ENCODE assay signal across 8 cellular contexts in the genomic region with DNA sequence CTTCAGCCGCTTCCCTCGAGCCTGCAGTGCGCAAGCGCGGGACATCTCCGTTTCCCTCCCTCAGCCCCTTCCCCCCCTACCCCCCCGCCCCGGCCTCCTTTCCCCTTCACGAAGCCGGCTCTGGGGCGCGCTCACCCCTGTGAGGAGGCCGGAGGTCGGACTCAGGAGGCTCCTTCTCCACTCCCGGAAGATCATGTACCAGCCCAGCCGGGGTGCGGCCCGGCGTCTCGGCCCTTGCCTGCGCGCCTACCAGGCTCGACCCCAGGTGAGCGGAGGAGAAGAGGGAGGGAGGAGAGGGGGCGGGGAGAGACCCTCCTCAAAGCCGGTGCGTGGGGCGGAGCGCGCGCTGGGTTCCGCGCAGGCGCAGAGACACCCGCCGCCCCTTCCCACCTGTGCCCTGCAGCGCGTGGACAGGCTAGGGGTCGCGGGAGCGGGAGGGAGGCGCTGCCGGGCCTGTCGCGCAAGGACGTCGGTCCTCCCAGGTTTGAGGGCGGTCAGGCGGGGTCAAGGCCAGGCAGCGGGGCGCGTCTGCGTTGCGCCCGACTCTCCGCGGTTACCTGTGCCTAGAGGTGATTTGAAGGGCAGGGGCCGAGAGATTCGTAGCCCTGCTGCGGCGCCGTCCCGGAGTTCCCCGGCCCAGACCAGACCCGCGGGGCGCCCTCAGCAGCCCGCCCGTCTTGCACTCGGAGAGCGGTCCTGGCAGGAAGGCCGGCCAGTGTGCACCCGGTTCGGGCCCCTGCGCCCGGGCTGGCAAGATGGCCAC. TPM values are rescaled to one million over a fixed set of nuclear protein-coding genes. Genes with fewer than 3 reads are reported as not detected.
A peak's percentile ranks its signal among the peaks of the same experiment; 100 is the strongest.
DNase-seq lines count a peak whose midpoint lies in the region; ATAC-seq and TF ChIP-seq lines count a peak whose summit lies in the region.

C6orf136 (plus strand) TSS at position 95 of the 763 bp plus-strand sequence; CDS start at position 194, 99 bp downstream.

- peak; percentile 69 for ATAC-seq in HG02759 (IDR thresholded peaks at IDR 0.05; ENCODE audit: unreplicated experiment)
- peak; percentile 68 to 95 (median 88) for ATAC-seq in heart left ventricle
- ATAC-seq in upper lobe of right lung, result peak; percentile 94

- H3K27ac ChIP-seq in heart left ventricle (peak within 1 kb of the TSS; percentile 90 to 99 (median 96)), upper lobe of right lung (peak within 1 kb of the TSS; percentile 88)

- no peaks in the 10 kb centered on the region for H3K27me3 ChIP-seq in adipocyte (replicated peaks; ENCODE audit: control insufficient read depth, insufficient read depth, low read length)
- H3K27me3 ChIP-seq in heart left ventricle, result no peaks in the 10 kb centered on the region
- no peaks in the 10 kb centered on the region for H3K27me3 ChIP-seq in upper lobe of right lung

- peak within 1 kb of the TSS; percentile 93 for H3K9ac ChIP-seq in adipocyte (ENCODE audit: low read length)

- H3K4me3 ChIP-seq in GM12864 (ENCODE audit: low read depth, low read length) (peak within 1 kb of the TSS; percentile 90), adipocyte (ENCODE audit: low read length) (peak within 1 kb of the TSS; percentile 90), heart left ventricle (peak within 1 kb of the TSS; percentile 69 to 100 (median 90)), upper lobe of right lung (peak within 1 kb of the TSS; percentile 98)

- H3K4me1 ChIP-seq in adipocyte (ENCODE audit: control insufficient read depth, insufficient read depth, low read length) (peaks cover 7% of the 10 kb centered on the region), heart left ventricle (peaks cover 0 to 33% (median 13%) of the 10 kb centered on the region in 12 donors), upper lobe of right lung (peaks cover 6% of the 10 kb centered on the region)

- DNase-seq in GM12864 (ENCODE audit: low read depth) (peak; percentile 88), NCI-H1417 (lab: John Stamatoyannopoulos, UW) (peak; percentile 91 to 96 (median 95)), SW 1271 (lab: John Stamatoyannopoulos, UW) (peak; percentile 72 to 92), adipocyte (ENCODE audit: low read depth) (peak; percentile 80), heart left ventricle (peak; percentile 69 to 95 (median 82)), posterior cingulate gyrus (peak; percentile 52 to 97 (median 69)), upper lobe of right lung (peak; percentile 96)

- TF ChIP-seq POLR2A in heart left ventricle (IDR thresholded peaks at IDR 0.05), result peak in 1 of 2 donors; percentile 48

- H3K36me3 ChIP-seq in adipocyte (ENCODE audit: control insufficient read depth, insufficient read depth, low read length, severe bottlenecking) (peaks cover 24% of the 10 kb centered on the region), heart left ventricle (peaks cover 0 to 56% (median 32%) of the 10 kb centered on the region in 9 donors), upper lobe of right lung (peaks cover 27% of the 10 kb centered on the region)

- intact Hi-C loops in heart left ventricle (cut with DNase I) (no loop called here), posterior cingulate gyrus (cut with DNase I) (loop anchor here (2.0 kb wide), 1 partner anchor 70 kb away; the partner anchor contains the start of gene MDC1), upper lobe of right lung (cut with DNase I) (no loop called here)

- H3K9me3 ChIP-seq in adipocyte (ENCODE audit: control insufficient read depth, low read length), result no peaks in the 10 kb centered on the region
- no peaks in the 10 kb centered on the region for H3K9me3 ChIP-seq in heart left ventricle
- H3K9me3 ChIP-seq in upper lobe of right lung, result no peaks in the 10 kb centered on the region

- TF ChIP-seq CTCF in GM12864 (IDR thresholded peaks at IDR 0.05; ENCODE audit: low read depth, low read length, missing control alignments) (no peak), heart left ventricle (IDR thresholded peaks at IDR 0.05) (no peak), upper lobe of right lung (IDR thresholded peaks at IDR 0.05) (no peak)

- 0 to 2% (median 0%) methylated on average over 8 to 76 of the region's 76 CpGs for WGBS in heart left ventricle, 4 donors

RNA-seq across cellular contexts. Expression of gene C6orf136, which starts in this region (rescaled TPM):
- 10 to 100 TPM; 27.9 to 58.9 (median 47.4) TPM for total RNA-seq in heart left ventricle
- 10 to 100 TPM; 46.0 to 79.3 TPM for polyA plus RNA-seq in heart left ventricle
- total RNA-seq in upper lobe of right lung, result 22.8 TPM

Comparison
In these comparisons a context has a peak if more than half of its experiments do, and no peak if none do; other contexts are left out.
1. Peak in every context shown above with its lines: DNase-seq, ATAC-seq, H3K4me3 ChIP-seq and H3K27ac ChIP-seq.